ENCODE assay signal across 20 cellular contexts in genomic region chr16:57155702-57156350, GRCh38.
"Had no signal": no experiment of that assay in that cellular context is flagged by ENCODE, and none has a peak within 500 bp of the region (broad histone marks: within the 10 kb centered on the region; RNA-seq: fewer than 3 reads in every experiment).

No MANE protein-coding gene starts in this region.

- ATAC-seq: heart right ventricle, psoas muscle had no signal

- H3K4me1 Mint-ChIP-seq: memory B cell had no signal

- H3K27ac Mint-ChIP-seq: immature natural killer cell; memory B cell; neural progenitor cell; stimulated activated naive CD8-positive, alpha-beta T cell treated with anti-CD3 and anti-CD28 coated beads, Interleukin-15, Interleukin-2, amounts not matched to agents 100 ng/mL and 50 ng/mL, for 24 hours had no signal

- H3K27me3 Mint-ChIP-seq: memory B cell; stimulated activated naive CD8-positive, alpha-beta T cell treated with anti-CD3 and anti-CD28 coated beads, Interleukin-15, Interleukin-2, amounts not matched to agents 100 ng/mL and 50 ng/mL, for 24 hours had no signal

- DNase-seq: activated CD4-positive, alpha-beta T cell treated with anti-CD3 and anti-CD28 coated beads for 1 hour; activated CD8-positive, alpha-beta memory T cell treated with anti-CD3 and anti-CD28 coated beads for 24 hours; activated CD8-positive, alpha-beta memory T cell treated with anti-CD3 and anti-CD28 coated beads, Interleukin-2, amount 50 U/mL, for 48 hours; activated naive CD4-positive, alpha-beta T cell treated with Interleukin-2 at 50 U/mL for 16 hours; cerebellar nuclear complex; effector CD4-positive, alpha-beta T cell; esophagus squamous epithelium; heart right ventricle; immature natural killer cell; kidney glomerular epithelial cell; left ventricle myocardium inferior; psoas muscle; right cardiac atrium; SW 1271 had no signal

- H3K27ac ChIP-seq: ascending aorta, esophagus squamous epithelium, heart right ventricle, left ventricle myocardium inferior, neural progenitor cell, psoas muscle, skin epidermis, tibial nerve had no signal

- H3K4me1 ChIP-seq: ascending aorta, psoas muscle had no signal

- H3K27me3 ChIP-seq: ascending aorta, esophagus squamous epithelium, heart right ventricle, neural progenitor cell, tibial nerve had no signal

- H3K9me3 Mint-ChIP-seq: immature natural killer cell; memory B cell; neural progenitor cell; stimulated activated naive CD8-positive, alpha-beta T cell treated with anti-CD3 and anti-CD28 coated beads, Interleukin-15, Interleukin-2, amounts not matched to agents 100 ng/mL and 50 ng/mL, for 24 hours had no signal

- H3K9me3 ChIP-seq: ascending aorta, esophagus squamous epithelium, heart right ventricle, left ventricle myocardium inferior, psoas muscle, tibial nerve had no signal

- H3K4me3 Mint-ChIP-seq: immature natural killer cell; memory B cell; neural progenitor cell; stimulated activated naive CD8-positive, alpha-beta T cell treated with anti-CD3 and anti-CD28 coated beads, Interleukin-15, Interleukin-2, amounts not matched to agents 100 ng/mL and 50 ng/mL, for 24 hours had no signal

- H3K4me3 ChIP-seq: ascending aorta, esophagus squamous epithelium, heart right ventricle, left ventricle myocardium inferior, neural progenitor cell, psoas muscle, skin epidermis, tibial nerve had no signal
